ENCODE assay signal across 32 cellular contexts in genomic region chr9:36120705-36121104, GRCh38. TPM values are rescaled to one million over a fixed set of nuclear protein-coding genes. Genes with fewer than 3 reads are reported as not detected.
"Had no signal": no experiment of that assay in that cellular context is flagged by ENCODE, and none has a peak within 500 bp of the region (broad histone marks: within the 10 kb centered on the region; RNA-seq: fewer than 3 reads in every experiment).

No MANE protein-coding gene starts in this region.

- H3K4me3 ChIP-seq: PC-9 had no signal

- DNase-seq: activated CD4-positive, alpha-beta T cell treated with anti-CD3 and anti-CD28 coated beads, Interleukin-2, amount 10 ng/mL, durations not matched to agents 7 days and 5 days; activated CD4-positive, alpha-beta T cell treated with anti-CD3 and anti-CD28 coated beads, Interleukin-2, amount 50 U/mL, for 48 hours; activated CD8-positive, alpha-beta T cell treated with anti-CD3 and anti-CD28 coated beads, Interleukin-2, amount 10 ng/mL, durations not matched to agents 7 days and 5 days; activated gamma-delta T cell treated with Interleukin-2 at 50 U/mL for 16 hours; activated naive CD4-positive, alpha-beta T cell treated with anti-CD3 and anti-CD28 coated beads, Interleukin-2, amount 10 ng/mL, durations not matched to agents 7 days and 5 days; activated naive CD8-positive, alpha-beta T cell treated with anti-CD3 and anti-CD28 coated beads, Interleukin-2, amount 50 U/mL, for 24 hours; activated T-cell treated with anti-CD3 and anti-CD28 coated beads, Interleukin-2, amount 50 U/mL, for 24 hours; anterior cingulate cortex; caudate nucleus; cerebellar nuclear complex; NCI-H1105; NCI-H1417 treated with DMSO at 0.1 percent for 48 hours; NCI-H1694; NCI-H1930; NCI-H2081 treated with DMSO at 0.1 percent for 48 hours; NCI-H226; NCI-H446 treated with DMSO at 0.1 percent for 48 hours; NCI-H524; PC-9; SIG-M5; T-cell; T-helper 2 cell; T-helper 9 cell had no signal

- H3K27ac ChIP-seq: PC-9, RWPE1 had no signal

- H3K27ac Mint-ChIP-seq: activated CD4-positive, alpha-beta T cell treated with anti-CD3 and anti-CD28 coated beads, Interleukin-2, amount 10 ng/mL, durations not matched to agents 7 days and 5 days; activated CD8-positive, alpha-beta T cell treated with anti-CD3 and anti-CD28 coated beads, Interleukin-2, amount 10 ng/mL, durations not matched to agents 7 days and 5 days; activated naive CD4-positive, alpha-beta T cell treated with anti-CD3 and anti-CD28 coated beads, Interleukin-2, amount 10 ng/mL, durations not matched to agents 7 days and 5 days; activated naive CD8-positive, alpha-beta T cell; activated naive CD8-positive, alpha-beta T cell treated with anti-CD3 and anti-CD28 coated beads, Interleukin-2, amount 50 U/mL, for 24 hours; activated T-cell treated with anti-CD3 and anti-CD28 coated beads, Interleukin-2, amount 50 U/mL, for 24 hours; brain; T-cell had no signal

- ATAC-seq: activated CD8-positive, alpha-beta T cell treated with anti-CD3 and anti-CD28 coated beads, Interleukin-2, amount 10 ng/mL, durations not matched to agents 7 days and 5 days; activated naive CD8-positive, alpha-beta T cell treated with anti-CD3 and anti-CD28 coated beads, Interleukin-2, amount 50 U/mL, for 24 hours; Right ventricle myocardium inferior; SK-N-SH treated with all-trans-retinoic acid at 6 μM for 48 hours; T-cell had no signal

- H3K27me3 Mint-ChIP-seq: activated CD4-positive, alpha-beta T cell treated with anti-CD3 and anti-CD28 coated beads, Interleukin-2, amount 10 ng/mL, durations not matched to agents 7 days and 5 days; activated naive CD4-positive, alpha-beta T cell treated with anti-CD3 and anti-CD28 coated beads, Interleukin-2, amount 10 ng/mL, durations not matched to agents 7 days and 5 days; activated naive CD8-positive, alpha-beta T cell; activated naive CD8-positive, alpha-beta T cell treated with anti-CD3 and anti-CD28 coated beads, Interleukin-2, amount 50 U/mL, for 24 hours; activated T-cell treated with anti-CD3 and anti-CD28 coated beads, Interleukin-2, amount 50 U/mL, for 24 hours; brain; T-cell had no signal

- H3K4me1 Mint-ChIP-seq: brain had no signal

- FAIRE-seq: RCC 7860 had no signal

- H3K4me2 ChIP-seq: PC-9 had no signal

- H3K4me3 Mint-ChIP-seq: activated CD4-positive, alpha-beta T cell treated with anti-CD3 and anti-CD28 coated beads, Interleukin-2, amount 10 ng/mL, durations not matched to agents 7 days and 5 days; activated CD8-positive, alpha-beta T cell treated with anti-CD3 and anti-CD28 coated beads, Interleukin-2, amount 10 ng/mL, durations not matched to agents 7 days and 5 days; activated naive CD4-positive, alpha-beta T cell treated with anti-CD3 and anti-CD28 coated beads, Interleukin-2, amount 10 ng/mL, durations not matched to agents 7 days and 5 days; activated naive CD8-positive, alpha-beta T cell; activated naive CD8-positive, alpha-beta T cell treated with anti-CD3 and anti-CD28 coated beads, Interleukin-2, amount 50 U/mL, for 24 hours; activated T-cell treated with anti-CD3 and anti-CD28 coated beads, Interleukin-2, amount 50 U/mL, for 24 hours; brain; T-cell had no signal

- H2AFZ ChIP-seq: PC-9 had no signal

RNA-seq across cellular contexts. Expression of gene CCIN, which starts 48.5 kb away (rescaled TPM):
- total RNA-seq: bronchial epithelial cell, MCF 10A, PC-9, Right ventricle myocardium inferior, SK-MEL-5 had no signal
